Comparison of ENCODE assay signal across 1 cellular context in genomic region chr7:135977020-135977741, GRCh38.
TF ChIP-seq lines count a peak whose summit lies in the region.

Gene MTPN, minus strand, starts transcription at chr7:135977359. Its CDS starts 259 bp downstream, at chr7:135977100.

TF ChIP-seq in HepG2, 621 proteins besides CTCF, POLR2A, EP300 and RAD21 (continued from another document and continues in another):
- TF ChIP-seq SPEN (CRISPR knock-in tag; IDR thresholded peaks at IDR 0.05; ENCODE audit: low read depth) (no peak; the same call in 1 of the 2 replicates), ATF6 (CRISPR knock-in tag; conservative IDR thresholded peaks at IDR 0.05) (no peak), ZSCAN22 (CRISPR knock-in tag; IDR thresholded peaks at IDR 0.05) (no peak), HDAC2 (CRISPR knock-in tag; IDR thresholded peaks at IDR 0.05) (peak; percentile 28), SKIL (CRISPR knock-in tag; IDR thresholded peaks at IDR 0.05; ENCODE audit: borderline replicate concordance) (no peak), SNAPC5 (CRISPR knock-in tag; IDR thresholded peaks at IDR 0.05; ENCODE audit: borderline replicate concordance) (no peak), ZNF337 (CRISPR knock-in tag; IDR thresholded peaks at IDR 0.05; ENCODE audit: borderline replicate concordance, low read depth) (no peak), U2AF1 (optimal IDR thresholded peaks at IDR 0.05; ENCODE audit: low read depth, low read length) (no peak), ATF3 (CRISPR knock-in tag; IDR thresholded peaks at IDR 0.05) (0 out of 2 replicates have a peak, but pooled peaks have one; percentile 6), ZNF570 (CRISPR knock-in tag; IDR thresholded peaks at IDR 0.05; ENCODE audit: borderline replicate concordance) (no peak), ZNF616 (CRISPR knock-in tag; IDR thresholded peaks at IDR 0.05; ENCODE audit: low read depth) (no peak), ZNF17 (CRISPR knock-in tag; IDR thresholded peaks at IDR 0.05) (no peak), HDAC6 (IDR thresholded peaks at IDR 0.05; ENCODE audit: low read depth, low read length) (no peak), ZNF510 (CRISPR knock-in tag; IDR thresholded peaks at IDR 0.05; ENCODE audit: low read depth) (no peak), ISL2 (CRISPR knock-in tag; IDR thresholded peaks at IDR 0.05) (peak; percentile 37; the same call in 1 of the 2 replicates), RNF219 (CRISPR knock-in tag; IDR thresholded peaks at IDR 0.05) (no peak), HNF4A (CRISPR knock-in tag; IDR thresholded peaks at IDR 0.05) (no peak), MBNL3 (CRISPR knock-in tag; conservative IDR thresholded peaks at IDR 0.05) (no peak), ZNF775 (CRISPR knock-in tag; IDR thresholded peaks at IDR 0.05; ENCODE audit: borderline replicate concordance) (no peak), NFAT5 (CRISPR knock-in tag; IDR thresholded peaks at IDR 0.05) (no peak), ZNF446 (CRISPR knock-in tag; IDR thresholded peaks at IDR 0.05) (no peak), RBM22 (optimal IDR thresholded peaks at IDR 0.05; ENCODE audit: low read length) (no peak), ZNF256 (CRISPR knock-in tag; conservative IDR thresholded peaks at IDR 0.05) (no peak), HMG20B (CRISPR knock-in tag; conservative IDR thresholded peaks at IDR 0.05) (no peak), PAXIP1 (CRISPR knock-in tag; conservative IDR thresholded peaks at IDR 0.05) (0 out of 2 replicates have a peak, but pooled peaks have one; percentile 19), MTERF4 (CRISPR knock-in tag; IDR thresholded peaks at IDR 0.05) (no peak), GATAD2A (CRISPR knock-in tag; IDR thresholded peaks at IDR 0.05) (no peak; the same call in 1 of the 2 replicates), ARHGAP35 (CRISPR knock-in tag; IDR thresholded peaks at IDR 0.05; ENCODE audit: borderline replicate concordance) (no peak; the same call in 1 of the 2 replicates), SP140L (CRISPR knock-in tag; IDR thresholded peaks at IDR 0.05; ENCODE audit: borderline replicate concordance) (no peak), SRSF9 (IDR thresholded peaks at IDR 0.05; ENCODE audit: borderline replicate concordance, insufficient read depth, low read depth, low read length, poor library complexity, severe bottlenecking) (no peak), HBP1 (CRISPR knock-in tag; IDR thresholded peaks at IDR 0.05; ENCODE audit: low read depth) (no peak), ZNF275 (CRISPR knock-in tag; IDR thresholded peaks at IDR 0.05; ENCODE audit: borderline replicate concordance) (no peak; the same call in 1 of the 2 replicates), ASH2L (IDR thresholded peaks at IDR 0.05; ENCODE audit: insufficient read length, low read depth, low read length) (peak; percentile 86), ZFY (CRISPR knock-in tag; IDR thresholded peaks at IDR 0.05) (peak; percentile 91), ARID3A (IDR thresholded peaks at IDR 0.05; ENCODE audit: low read depth, low read length) (no peak)
